Comparison of ENCODE assay signal across 21 cellular contexts in genomic region chr1:89581859-89582258, GRCh38. TPM values are rescaled to one million over a fixed set of nuclear protein-coding genes. Genes with fewer than 3 reads are reported as not detected.
DNase-seq lines count a peak whose midpoint lies in the region; ATAC-seq and TF ChIP-seq lines count a peak whose summit lies in the region.
"Had no signal": no experiment of that assay in that cellular context is flagged by ENCODE, and none has a peak within 500 bp of the region (broad histone marks: within the 10 kb centered on the region; RNA-seq: fewer than 3 reads in every experiment).

No MANE protein-coding gene starts in this region.

- no peaks in the 10 kb centered on the region for H3K27me3 ChIP-seq in foreskin keratinocyte
- no peaks in the 10 kb centered on the region for H3K27me3 ChIP-seq in aorta (ENCODE audit: control insufficient read depth in 1 of 2, insufficient read depth in 2 of 2, low read length in 1 of 2)
- H3K27me3 ChIP-seq: BLaER1, MG63, Peyer's patch had no signal

- peaks cover 77% of the 10 kb centered on the region for H3K36me3 Mint-ChIP-seq in activated CD4-positive, alpha-beta T cell treated with anti-CD3 and anti-CD28 coated beads for 36 hours (ENCODE audit: low read depth)
- H3K36me3 Mint-ChIP-seq in activated naive CD4-positive, alpha-beta T cell treated with anti-CD3 and anti-CD28 coated beads, Interleukin-2, amount 50 U/mL, for 72 hours, result peaks cover 41 to 70% of the 10 kb centered on the region in 2 donors
- peaks cover 82% of the 10 kb centered on the region for H3K36me3 Mint-ChIP-seq in stimulated activated naive CD8-positive, alpha-beta T cell treated with anti-CD3 and anti-CD28 coated beads, Interleukin-15, Interleukin-2, amounts not matched to agents 100 ng/mL and 50 ng/mL, for 24 hours (ENCODE audit: low read depth)

- H3K36me3 ChIP-seq in aorta (ENCODE audit: control insufficient read depth in 1 of 2, insufficient read depth in 2 of 2, low read length in 1 of 2), result peaks cover 0 to 3% of the 10 kb centered on the region in 2 donors
- H3K36me3 ChIP-seq: MG63 had no signal

- no peak overlapping the region for H3K4me3 ChIP-seq in aorta (ENCODE audit: low read length in 2 of 2)
- H3K4me3 ChIP-seq: BLaER1, MG63, Peyer's patch had no signal

- intact Hi-C loops in activated CD4-positive, alpha-beta T cell treated with anti-CD3 and anti-CD28 coated beads for 36 hours (cut with DNase I, micrococcal nuclease), result no loop called here
- intact Hi-C loops in aorta (cut with DNase I), result no loop called here

- H3K9me3 ChIP-seq in aorta (ENCODE audit: control insufficient read depth, low read length), result peaks cover 1% of the 10 kb centered on the region
- H3K9me3 ChIP-seq: BLaER1, MG63, Peyer's patch had no signal

- H3K9me3 Mint-ChIP-seq in activated CD4-positive, alpha-beta T cell treated with anti-CD3 and anti-CD28 coated beads for 36 hours (ENCODE audit: low read depth), result no peaks in the 10 kb centered on the region
- H3K9me3 Mint-ChIP-seq in activated naive CD4-positive, alpha-beta T cell treated with anti-CD3 and anti-CD28 coated beads, Interleukin-2, amount 50 U/mL, for 72 hours, result no peaks in the 10 kb centered on the region
- no peaks in the 10 kb centered on the region for H3K9me3 Mint-ChIP-seq in stimulated activated naive CD8-positive, alpha-beta T cell treated with anti-CD3 and anti-CD28 coated beads, Interleukin-15, Interleukin-2, amounts not matched to agents 100 ng/mL and 50 ng/mL, for 24 hours

- H3K27ac Mint-ChIP-seq in activated CD4-positive, alpha-beta T cell treated with anti-CD3 and anti-CD28 coated beads for 36 hours, result peak overlapping the region; percentile 79
- H3K27ac Mint-ChIP-seq in activated naive CD4-positive, alpha-beta T cell treated with anti-CD3 and anti-CD28 coated beads, Interleukin-2, amount 50 U/mL, for 72 hours, result peak overlapping the region in 1 of 2 donors; percentile 69
- H3K27ac Mint-ChIP-seq in stimulated activated naive CD8-positive, alpha-beta T cell treated with anti-CD3 and anti-CD28 coated beads, Interleukin-15, Interleukin-2, amounts not matched to agents 100 ng/mL and 50 ng/mL, for 24 hours, result peak overlapping the region; percentile 80

- CTCF ChIA-PET in activated CD4-positive, alpha-beta T cell treated with anti-CD3 and anti-CD28 coated beads for 36 hours (lab: Charles Lee), result interaction anchor here (0.6 to 1.5 kb wide), 4 partner anchors 13 to 1603 kb away, joined by 3 to 5 read pairs (median 4); no protein-coding TSS in a partner anchor

- no peak for DNase-seq in activated CD4-positive, alpha-beta T cell treated with anti-CD3 and anti-CD28 coated beads for 36 hours
- no peak for DNase-seq in activated CD4-positive, alpha-beta T cell treated with anti-CD3 and anti-CD28 coated beads, Interleukin-2, amount 50 U/mL, for 1 hour
- no peak for DNase-seq in activated naive CD4-positive, alpha-beta T cell treated with anti-CD3 and anti-CD28 coated beads, Interleukin-2, amount 50 U/mL, for 72 hours (ENCODE audit: low spot score in 2 of 2)
- DNase-seq in activated naive CD4-positive, alpha-beta T cell treated with anti-CD3 and anti-CD28 coated beads, Interleukin-2, amount 50 U/mL, for 16 hours, result no peak
- DNase-seq in foreskin keratinocyte (no peak), aorta (no peak)
- DNase-seq: 8988T, DMS 273 treated with DMSO at 0.1 percent for 48 hours, EL, GOT3, MG63, NCI-H1105, NCI-H187, NCI-H2171, NCI-H510A, Peyer's patch had no signal

- no peak overlapping the region for H3K27ac ChIP-seq in foreskin keratinocyte
- no peak overlapping the region for H3K27ac ChIP-seq in aorta (ENCODE audit: low read depth in 1 of 2, low read length in 2 of 2)
- H3K27ac ChIP-seq: BLaER1, KMS-11, Peyer's patch had no signal

- WGBS in aorta, 2 donors, result 94 to 100% methylated on average over 1 of the region's 1 CpG

- no peak overlapping the region for H3K4me3 Mint-ChIP-seq in activated CD4-positive, alpha-beta T cell treated with anti-CD3 and anti-CD28 coated beads for 36 hours
- H3K4me3 Mint-ChIP-seq in stimulated activated naive CD8-positive, alpha-beta T cell treated with anti-CD3 and anti-CD28 coated beads, Interleukin-15, Interleukin-2, amounts not matched to agents 100 ng/mL and 50 ng/mL, for 24 hours, result no peak overlapping the region

- peaks cover 65% of the 10 kb centered on the region for H3K4me1 Mint-ChIP-seq in activated CD4-positive, alpha-beta T cell treated with anti-CD3 and anti-CD28 coated beads for 36 hours
- peaks cover 48% of the 10 kb centered on the region for H3K4me1 Mint-ChIP-seq in stimulated activated naive CD8-positive, alpha-beta T cell treated with anti-CD3 and anti-CD28 coated beads, Interleukin-15, Interleukin-2, amounts not matched to agents 100 ng/mL and 50 ng/mL, for 24 hours (ENCODE audit: low read depth)

- ATAC-seq in activated CD4-positive, alpha-beta T cell treated with anti-CD3 and anti-CD28 coated beads for 36 hours, result peak; percentile 55
- peak; percentile 66 to 88 for ATAC-seq in activated naive CD4-positive, alpha-beta T cell treated with anti-CD3 and anti-CD28 coated beads, Interleukin-2, amount 50 U/mL, for 72 hours
- peak; percentile 57 for ATAC-seq in foreskin keratinocyte
- no peak for ATAC-seq in HG03025 (IDR thresholded peaks at IDR 0.05; ENCODE audit: low FRiP score, unreplicated experiment)
- no peak for ATAC-seq in aorta (ENCODE audit: low FRiP score)
- ATAC-seq: HepG2 had no signal

- H3K4me1 ChIP-seq in foreskin keratinocyte, result peaks cover 4% of the 10 kb centered on the region
- no peaks in the 10 kb centered on the region for H3K4me1 ChIP-seq in aorta (ENCODE audit: control insufficient read depth in 1 of 2, insufficient read depth in 2 of 2, low read length in 2 of 2)
- H3K4me1 ChIP-seq: BLaER1, Peyer's patch had no signal

- H3K27me3 Mint-ChIP-seq in activated CD4-positive, alpha-beta T cell treated with anti-CD3 and anti-CD28 coated beads for 36 hours, result no peaks in the 10 kb centered on the region
- no peaks in the 10 kb centered on the region for H3K27me3 Mint-ChIP-seq in stimulated activated naive CD8-positive, alpha-beta T cell treated with anti-CD3 and anti-CD28 coated beads, Interleukin-15, Interleukin-2, amounts not matched to agents 100 ng/mL and 50 ng/mL, for 24 hours

- POLR2A ChIA-PET in activated CD4-positive, alpha-beta T cell treated with anti-CD3 and anti-CD28 coated beads for 36 hours (lab: Charles Lee), result interaction anchor here (0.6 to 0.7 kb wide), 2 partner anchors 36 to 182 kb away, joined by 3 to 6 read pairs; no protein-coding TSS in a partner anchor

- TF ChIP-seq CTCF in foreskin keratinocyte (conservative IDR thresholded peaks at IDR 0.05), result no peak

RNA-seq across cellular contexts. Expression of gene LRRC8C, which starts 51.1 kb away (rescaled TPM):
- total RNA-seq in activated CD4-positive, alpha-beta T cell treated with anti-CD3 and anti-CD28 coated beads for 36 hours, result 10 to 100 TPM; 31.5 to 37.1 TPM
- 10 to 100 TPM; 27.0 to 31.7 TPM for total RNA-seq in activated naive CD4-positive, alpha-beta T cell treated with anti-CD3 and anti-CD28 coated beads, Interleukin-2, amount 50 U/mL, for 72 hours
- total RNA-seq in foreskin keratinocyte (23.2 and 27.9 TPM in 2 replicates), aorta (10 to 100 TPM in 1 of 2 donors, 1 to 10 TPM in 1; 9.0 to 14.4 TPM)
- polyA plus RNA-seq in foreskin keratinocyte (7.1 and 7.6 TPM in 2 replicates), aorta (1 to 10 TPM in 1 of 2 donors, under 1 TPM in 1; 0.75 to 2.2 TPM)

RNA-seq across cellular contexts. Expression of gene LRRC8B, which starts 57.2 kb away (rescaled TPM):
- 10 to 100 TPM; 38.9 to 41.5 TPM for total RNA-seq in activated CD4-positive, alpha-beta T cell treated with anti-CD3 and anti-CD28 coated beads for 36 hours
- 10 to 100 TPM; 31.1 to 47.9 TPM for total RNA-seq in activated naive CD4-positive, alpha-beta T cell treated with anti-CD3 and anti-CD28 coated beads, Interleukin-2, amount 50 U/mL, for 72 hours
- 1.2 and 1.3 TPM in 2 replicates for total RNA-seq in foreskin keratinocyte
- 0.29 and 0.31 TPM in 2 replicates for polyA plus RNA-seq in foreskin keratinocyte
- 1 to 10 TPM; 4.4 to 5.9 TPM for total RNA-seq in aorta
- polyA plus RNA-seq in aorta, result under 1 TPM; 0.72 to 0.88 TPM

Comparison
In these comparisons a context has a peak if more than half of its experiments do, and no peak if none do; other contexts are left out.
1. ATAC-seq: peak in activated CD4-positive, alpha-beta T cell treated with anti-CD3 and anti-CD28 coated beads for 36 hours (single experiment), activated naive CD4-positive, alpha-beta T cell treated with anti-CD3 and anti-CD28 coated beads, Interleukin-2, amount 50 U/mL, for 72 hours (2 of 2) and foreskin keratinocyte (single experiment); none in HG03025 (single experiment) and aorta (single experiment).
2. RNA of gene LRRC8B, which starts 57.2 kb away (total RNA-seq): 31.1 to 47.9 TPM in activated naive CD4-positive, alpha-beta T cell treated with anti-CD3 and anti-CD28 coated beads, Interleukin-2, amount 50 U/mL, for 72 hours and 38.9 to 41.5 TPM in activated CD4-positive, alpha-beta T cell treated with anti-CD3 and anti-CD28 coated beads for 36 hours; 4.4 to 5.9 TPM in aorta and 1.2 to 1.3 TPM in foreskin keratinocyte; every median in the first group is over 4 times any median in the second.